ENCODE assay signal across 13 cellular contexts in genomic region chr10:93567277-93568104, GRCh38. TPM values are rescaled to one million over a fixed set of nuclear protein-coding genes. Genes with fewer than 3 reads are reported as not detected.
DNase-seq lines count a peak whose midpoint lies in the region; ATAC-seq and TF ChIP-seq lines count a peak whose summit lies in the region.
"Had no signal": no experiment of that assay in that cellular context is flagged by ENCODE, and none has a peak within 500 bp of the region (broad histone marks: within the 10 kb centered on the region; RNA-seq: fewer than 3 reads in every experiment).

No MANE protein-coding gene starts in this region.

- H3K9me3 ChIP-seq in mammary epithelial cell (replicated peaks; ENCODE audit: insufficient read depth, low read length) (no peaks in the 10 kb centered on the region), esophagus muscularis mucosa (no peaks in the 10 kb centered on the region), neuronal stem cell (replicated peaks in 1 of 2; ENCODE audit: control insufficient read depth in 2 of 2, insufficient read depth in 1 of 2, low read depth in 1 of 2, low read length in 2 of 2) (no peaks in the 10 kb centered on the region), upper lobe of left lung (no peaks in the 10 kb centered on the region)

- no peak overlapping the region for H4K91ac ChIP-seq in neuronal stem cell (ENCODE audit: low read depth, low read length, poor library complexity)

- in situ Hi-C loops in mammary epithelial cell (cut with MboI; ENCODE audit: low sequenced_read_pairs in 2 of 2), result no loop called here

- H3K79me1 ChIP-seq in neuronal stem cell (ENCODE audit: low read depth, low read length), result no peaks in the 10 kb centered on the region

- H3K23ac ChIP-seq in neuronal stem cell (ENCODE audit: low read depth, low read length, poor library complexity), result no peak overlapping the region

- no peak overlapping the region for H3K4me3 ChIP-seq in mammary epithelial cell (replicated peaks in 1 of 3; ENCODE audit: insufficient read depth in 1 of 3, low read depth in 2 of 3, low read length in 3 of 3)
- H3K4me3 ChIP-seq in esophagus muscularis mucosa, result peak overlapping the region; percentile 35 to 44 (median 38)
- peak overlapping the region in 1 of 2 donors; percentile 77 for H3K4me3 ChIP-seq in neuronal stem cell (ENCODE audit: low read length in 2 of 2)
- H3K4me3 ChIP-seq in upper lobe of left lung, result peak overlapping the region in 3 of 4 donors; percentile 35 to 49 (median 38)

- H3K79me2 ChIP-seq in mammary epithelial cell (ENCODE audit: insufficient read depth, low read length), result no peaks in the 10 kb centered on the region

- POLR2A ChIA-PET in MCF 10A (lab: Yijun Ruan, JAX), result no interaction called here

- no peaks in the 10 kb centered on the region for H3K9me3 Mint-ChIP-seq in MCF 10A (ENCODE audit: unreplicated experiment)
- H3K9me3 Mint-ChIP-seq: activated CD4-positive, alpha-beta T cell treated with anti-CD3 and anti-CD28 coated beads, Interleukin-2, amount 10 ng/mL, durations not matched to agents 7 days and 5 days; activated T-cell treated with anti-CD3 and anti-CD28 coated beads, Interleukin-2, amount 50 U/mL, for 72 hours; T-helper 1 cell treated with Interleukin-12 subunit alpha and Interleukin-12 subunit beta and Interleukin-4 antibody, amounts not matched to agents 30 μg/mL and 1 μg/mL, for 36 hours had no signal

- H2AK5ac ChIP-seq in neuronal stem cell (ENCODE audit: low read depth, low read length), result no peak overlapping the region

- no TSS peak for BruUV-seq in MCF 10A (replicated peaks; lab: Mats Ljungman, UMichigan)
- no TSS peak for BruUV-seq in mammary epithelial cell (replicated peaks; lab: Mats Ljungman, UMichigan)

- H3K4me1 ChIP-seq in mammary epithelial cell (ENCODE audit: insufficient read depth, low read length), result peaks cover 4% of the 10 kb centered on the region
- peaks cover 4 to 24% (median 18%) of the 10 kb centered on the region in 4 donors for H3K4me1 ChIP-seq in esophagus muscularis mucosa
- H3K4me1 ChIP-seq in neuronal stem cell (ENCODE audit: control insufficient read depth in 2 of 2, insufficient read depth in 1 of 2, low read depth in 1 of 2, low read length in 2 of 2), result peaks cover 3% of the 10 kb centered on the region in 2 donors
- H3K4me1 ChIP-seq in upper lobe of left lung, result peaks cover 8 to 24% (median 12%) of the 10 kb centered on the region in 4 donors

- H2AFZ ChIP-seq in mammary epithelial cell (ENCODE audit: low read depth, low read length), result no peak overlapping the region
- H2AFZ ChIP-seq in neuronal stem cell (ENCODE audit: low read length), result peak overlapping the region; percentile 69

- no peak for TF ChIP-seq POLR2A in esophagus muscularis mucosa (IDR thresholded peaks at IDR 0.05; ENCODE audit: low read depth)
- no peak for TF ChIP-seq POLR2A in upper lobe of left lung (IDR thresholded peaks at IDR 0.05)

- peaks cover 30% of the 10 kb centered on the region for H3K27me3 ChIP-seq in mammary epithelial cell (ENCODE audit: insufficient read depth, low read length)
- H3K27me3 ChIP-seq in esophagus muscularis mucosa, result peaks cover 0 to 60% (median 16%) of the 10 kb centered on the region in 4 donors
- peaks cover 17 to 92% (median 42%) of the 10 kb centered on the region in 3 experiments for H3K27me3 ChIP-seq in neuronal stem cell (ENCODE audit: control insufficient read depth in 3 of 3, insufficient read depth in 3 of 3, low read depth in 1 of 3, low read length in 3 of 3)
- H3K27me3 ChIP-seq in upper lobe of left lung, result peaks cover 0 to 22% (median 8%) of the 10 kb centered on the region in 4 donors

- H3K18ac ChIP-seq in neuronal stem cell (ENCODE audit: low read length), result peak overlapping the region; percentile 39

- dilution Hi-C loops in mammary epithelial cell (cut with HindIII; ENCODE audit: low sequenced_read_pairs), result no loop called here

- no peak for ATAC-seq in upper lobe of left lung (ENCODE audit: low FRiP score in 2 of 2)
- ATAC-seq: activated T-cell treated with anti-CD3 and anti-CD28 coated beads, Interleukin-2, amount 50 U/mL, for 72 hours had no signal

- H3K36me3 ChIP-seq in mammary epithelial cell (ENCODE audit: insufficient read depth, low read length) (no peaks in the 10 kb centered on the region), esophagus muscularis mucosa (no peaks in the 10 kb centered on the region), neuronal stem cell (replicated peaks in 1 of 2; ENCODE audit: control insufficient read depth in 2 of 2, insufficient read depth in 2 of 2, low read length in 2 of 2) (no peaks in the 10 kb centered on the region), upper lobe of left lung (no peaks in the 10 kb centered on the region)

- DNase-seq in MCF 10A (ENCODE audit: unreplicated experiment) (no peak), mammary epithelial cell (no peak), esophagus muscularis mucosa (ENCODE audit: extremely low spot score) (no peak), neuronal stem cell (ENCODE audit: low spot score) (no peak), upper lobe of left lung (no peak), ecto neural progenitor cell (ENCODE audit: low spot score) (no peak), SIG-M5 treated with dmso at 0.1 percent for 504 hours (lab: John Stamatoyannopoulos, UW; ENCODE audit: unreplicated experiment) (no peak), NOMO-1 treated with DMSO at 0.1 percent for 48 hours (lab: John Stamatoyannopoulos, UW; ENCODE audit: unreplicated experiment) (no peak)
- DNase-seq: activated CD4-positive, alpha-beta T cell treated with anti-CD3 and anti-CD28 coated beads, Interleukin-2, amount 10 ng/mL, durations not matched to agents 7 days and 5 days; activated T-cell treated with anti-CD3 and anti-CD28 coated beads, Interleukin-2, amount 50 U/mL, for 72 hours; NCI-H1417 treated with DMSO at 0.1 percent for 48 hours had no signal

- no peaks in the 10 kb centered on the region for H3K4me1 Mint-ChIP-seq in MCF 10A (ENCODE audit: insufficient read depth, unreplicated experiment)
- H3K4me1 Mint-ChIP-seq: activated CD4-positive, alpha-beta T cell treated with anti-CD3 and anti-CD28 coated beads, Interleukin-2, amount 10 ng/mL, durations not matched to agents 7 days and 5 days had no signal

- no peak for TF ChIP-seq EP300 in esophagus muscularis mucosa (IDR thresholded peaks at IDR 0.05)
- no peak for TF ChIP-seq EP300 in upper lobe of left lung (IDR thresholded peaks at IDR 0.05)

- WGBS in mammary epithelial cell (ENCODE audit: low coverage, missing lambda C conversion rate), result 17% methylated on average over 28 of the region's 33 CpGs
- WGBS in esophagus muscularis mucosa, result 28% methylated on average over 25 of the region's 33 CpGs
- no CpG with 5 or more reads among the region's 33 CpGs for WGBS in neuronal stem cell (ENCODE audit: extremely low coverage in 2 of 2, insufficient read length in 2 of 2, insufficient replicate concordance in 1 of 2), 2 donors
- WGBS in upper lobe of left lung, 2 donors, result 17 to 21% methylated on average over 14 to 33 of the region's 33 CpGs

- peaks cover 34% of the 10 kb centered on the region for H3K27me3 Mint-ChIP-seq in MCF 10A (ENCODE audit: insufficient read depth, unreplicated experiment)

- no peaks in the 10 kb centered on the region for H3K36me3 Mint-ChIP-seq in MCF 10A (ENCODE audit: insufficient read depth, unreplicated experiment)

- TF ChIP-seq CTCF in MCF 10A (IDR thresholded peaks at IDR 0.05; ENCODE audit: unreplicated experiment) (no peak), mammary epithelial cell (conservative IDR thresholded peaks at IDR 0.05 in 1 of 2, IDR thresholded peaks at IDR 0.05 in 1 of 2; ENCODE audit: extremely low read depth in 1 of 2, insufficient read depth in 1 of 2, low read depth in 1 of 2, low read length in 2 of 2) (no peak), esophagus muscularis mucosa (IDR thresholded peaks at IDR 0.05) (no peak), upper lobe of left lung (IDR thresholded peaks at IDR 0.05) (no peak)

- no peak overlapping the region for H3K4ac ChIP-seq in neuronal stem cell (ENCODE audit: low read length)

- no peak overlapping the region for H3K14ac ChIP-seq in neuronal stem cell (ENCODE audit: low read length)

- CTCF ChIA-PET in MCF 10A (lab: Yijun Ruan, JAX) (interaction anchor here (0.7 kb wide), 2 partner anchors 13 to 25 kb away, joined by 3 read pairs; no protein-coding TSS in a partner anchor), mammary epithelial cell (lab: Charles Lee; ENCODE audit: low non-redundant PET) (no interaction called here)

- no peak overlapping the region for H3K9ac ChIP-seq in mammary epithelial cell (ENCODE audit: insufficient read depth, low read length)
- peak overlapping the region; percentile 68 for H3K9ac ChIP-seq in neuronal stem cell (ENCODE audit: low read depth, low read length, poor library complexity)

- H2BK5ac ChIP-seq in neuronal stem cell (ENCODE audit: low read length), result no peak overlapping the region

- H3K4me2 ChIP-seq in mammary epithelial cell (ENCODE audit: insufficient read depth, low read depth, low read length) (no peak overlapping the region), neuronal stem cell (ENCODE audit: insufficient read depth, low read length, poor library complexity, severe bottlenecking) (peak overlapping the region; percentile 79)

- no peaks in the 10 kb centered on the region for H4K20me1 ChIP-seq in mammary epithelial cell (ENCODE audit: insufficient read depth, low read length)

- peak overlapping the region; percentile 59 for H3K4me3 Mint-ChIP-seq in MCF 10A (ENCODE audit: unreplicated experiment)
- H3K4me3 Mint-ChIP-seq: activated CD4-positive, alpha-beta T cell treated with anti-CD3 and anti-CD28 coated beads, Interleukin-2, amount 10 ng/mL, durations not matched to agents 7 days and 5 days; activated T-cell treated with anti-CD3 and anti-CD28 coated beads, Interleukin-2, amount 50 U/mL, for 72 hours; T-helper 1 cell treated with Interleukin-12 subunit alpha and Interleukin-12 subunit beta and Interleukin-4 antibody, amounts not matched to agents 30 μg/mL and 1 μg/mL, for 36 hours had no signal

- H2BK12ac ChIP-seq in neuronal stem cell (ENCODE audit: low read length), result no peak overlapping the region

- no peak overlapping the region for H3K27ac Mint-ChIP-seq in MCF 10A (ENCODE audit: low read depth, unreplicated experiment)
- H3K27ac Mint-ChIP-seq: activated CD4-positive, alpha-beta T cell treated with anti-CD3 and anti-CD28 coated beads, Interleukin-2, amount 10 ng/mL, durations not matched to agents 7 days and 5 days; activated T-cell treated with anti-CD3 and anti-CD28 coated beads, Interleukin-2, amount 50 U/mL, for 72 hours; T-helper 1 cell treated with Interleukin-12 subunit alpha and Interleukin-12 subunit beta and Interleukin-4 antibody, amounts not matched to agents 30 μg/mL and 1 μg/mL, for 36 hours had no signal

- H3K27ac ChIP-seq in mammary epithelial cell (ENCODE audit: insufficient read depth, low read depth, low read length) (no peak overlapping the region), esophagus muscularis mucosa (replicated peaks in 1 of 4) (no peak overlapping the region), neuronal stem cell (replicated peaks; ENCODE audit: low read length) (no peak overlapping the region), upper lobe of left lung (peak overlapping the region in 1 of 4 donors; percentile 11)

- H2BK15ac ChIP-seq in neuronal stem cell (ENCODE audit: low read length), result no peak overlapping the region

- no peak overlapping the region for H2BK120ac ChIP-seq in neuronal stem cell (ENCODE audit: low read depth, low read length)

- intact Hi-C loops in MCF 10A (cut with micrococcal nuclease), result no loop called here
- intact Hi-C loops in mammary epithelial cell (cut with micrococcal nuclease), result no loop called here
- intact Hi-C loops in esophagus muscularis mucosa (cut with DNase I), result no loop called here

- H4K8ac ChIP-seq in neuronal stem cell (ENCODE audit: low read depth, low read length), result no peak overlapping the region

RNA-seq across cellular contexts. Expression of gene FFAR4, which starts 1.0 kb away (rescaled TPM):
- total RNA-seq in MCF 10A (2022) (not detected in 2 replicates), mammary epithelial cell (not detected), esophagus muscularis mucosa (under 1 TPM in 3 of 4 donors, not detected in 1; 0.34 to 0.45 (median 0.42) TPM), upper lobe of left lung (10 to 100 TPM in 2 of 6 donors, 1 to 10 TPM in 4; 2.4 to 18.1 (median 7.6) TPM)
- not detected for polyA plus RNA-seq in mammary epithelial cell
- polyA minus RNA-seq in mammary epithelial cell, result not detected
- polyA plus RNA-seq in neuronal stem cell (2013, experiment 1 of 2), result 0.01 TPM
- not detected for polyA plus RNA-seq in neuronal stem cell (2013, experiment 2 of 2)
- total RNA-seq: activated CD4-positive, alpha-beta T cell treated with anti-CD3 and anti-CD28 coated beads, Interleukin-2, amount 10 ng/mL, durations not matched to agents 7 days and 5 days; activated T-cell treated with anti-CD3 and anti-CD28 coated beads, Interleukin-2, amount 50 U/mL, for 72 hours; pulmonary artery endothelial cell had no signal

RNA-seq across cellular contexts. Expression of gene RBP4, which starts 33.5 kb away (rescaled TPM):
- total RNA-seq in MCF 10A (2022), result not detected in 2 replicates
- not detected for total RNA-seq in mammary epithelial cell
- polyA plus RNA-seq in mammary epithelial cell, result not detected
- not detected for polyA minus RNA-seq in mammary epithelial cell
- 1 to 10 TPM in 1 of 4 donors, under 1 TPM in 2, not detected in 1; 0.83 to 2.0 (median 0.99) TPM for total RNA-seq in esophagus muscularis mucosa
- 0.06 TPM for polyA plus RNA-seq in neuronal stem cell (2013, experiment 1 of 2)
- polyA plus RNA-seq in neuronal stem cell (2013, experiment 2 of 2), result 0.06 TPM
- 10 to 100 TPM; 11.5 to 50.7 (median 28.3) TPM for total RNA-seq in upper lobe of left lung
- total RNA-seq: activated CD4-positive, alpha-beta T cell treated with anti-CD3 and anti-CD28 coated beads, Interleukin-2, amount 10 ng/mL, durations not matched to agents 7 days and 5 days; activated T-cell treated with anti-CD3 and anti-CD28 coated beads, Interleukin-2, amount 50 U/mL, for 72 hours; pulmonary artery endothelial cell had no signal

RNA-seq across cellular contexts. Expression of gene PDE6C, which starts 44.8 kb away (rescaled TPM):
- total RNA-seq in MCF 10A (2022) (not detected in 2 replicates), mammary epithelial cell (not detected), esophagus muscularis mucosa (not detected), upper lobe of left lung (not detected)
- polyA plus RNA-seq in mammary epithelial cell, result not detected
- not detected for polyA minus RNA-seq in mammary epithelial cell
- not detected for polyA plus RNA-seq in neuronal stem cell (2013, experiment 1 of 2)
- polyA plus RNA-seq in neuronal stem cell (2013, experiment 2 of 2), result not detected
- total RNA-seq: activated CD4-positive, alpha-beta T cell treated with anti-CD3 and anti-CD28 coated beads, Interleukin-2, amount 10 ng/mL, durations not matched to agents 7 days and 5 days; activated T-cell treated with anti-CD3 and anti-CD28 coated beads, Interleukin-2, amount 50 U/mL, for 72 hours; pulmonary artery endothelial cell had no signal

Comparison
In these comparisons a context has a peak if more than half of its experiments do, and no peak if none do; other contexts are left out.
1. H3K4me3 ChIP-seq: peak in esophagus muscularis mucosa (4 of 4) and upper lobe of left lung (3 of 4); none in mammary epithelial cell (0 of 3).